10 cellular contexts compared by ENCODE assay signal in genomic region chr10:110903280-110904278, GRCh38. TPM values are rescaled to one million over a fixed set of nuclear protein-coding genes. Genes with fewer than 3 reads are reported as not detected.
A peak's percentile ranks its signal among the peaks of the same experiment; 100 is the strongest.
DNase-seq lines count a peak whose midpoint lies in the region; ATAC-seq and TF ChIP-seq lines count a peak whose summit lies in the region.
"Had no signal": no experiment of that assay in that cellular context is flagged by ENCODE, and none has a peak within 500 bp of the region (broad histone marks: within the 10 kb centered on the region; RNA-seq: fewer than 3 reads in every experiment).

No MANE protein-coding gene starts in this region.

- H3K27me3 ChIP-seq in CD8-positive, alpha-beta memory T cell (ENCODE audit: insufficient read depth, low read length, poor library complexity, severe bottlenecking) = no peaks in the 10 kb centered on the region
- H3K27me3 ChIP-seq in PC-9 (ENCODE audit: insufficient read depth, low read depth) = no peaks in the 10 kb centered on the region
- no peaks in the 10 kb centered on the region for H3K27me3 ChIP-seq in foreskin keratinocyte

- POLR2A ChIA-PET in CD8-positive, alpha-beta memory T cell (lab: Charles Lee) = interaction anchor here (1.6 to 2.0 kb wide), 2 partner anchors 14 to 15 kb away, joined by 4 to 6 read pairs; partner anchors contain the start of genes BBIP1 and SHOC2
- POLR2A ChIA-PET in PC-9 (lab: Charles Lee; ENCODE audit: unreplicated experiment) = no interaction called here

- H2AFZ ChIP-seq in PC-9 = no peak overlapping the region

- H3K79me2 ChIP-seq in PC-9 (ENCODE audit: low read depth) = no peaks in the 10 kb centered on the region

- CTCF ChIA-PET in CD8-positive, alpha-beta memory T cell (lab: Charles Lee) = interaction anchor here (1.2 to 2.2 kb wide), 2 partner anchors 9 to 100 kb away, joined by 3 to 8 read pairs; no protein-coding TSS in a partner anchor
- CTCF ChIA-PET in PC-9 (lab: Charles Lee) = no interaction called here

- no peaks in the 10 kb centered on the region for H4K20me1 ChIP-seq in PC-9 (ENCODE audit: insufficient read depth)

- no peak for DNase-seq in CD8-positive, alpha-beta memory T cell
- no peak for DNase-seq in PC-9
- DNase-seq in foreskin keratinocyte = no peak
- no peak for DNase-seq in COR-L47 (lab: John Stamatoyannopoulos, UW)
- DNase-seq in DMS79 (lab: John Stamatoyannopoulos, UW) = no peak
- DNase-seq in NCI-H748 treated with DMSO at 0.1 percent for 48 hours (lab: John Stamatoyannopoulos, UW) = no peak
- DNase-seq: DMS153, PC-3 had no signal

- no peaks in the 10 kb centered on the region for H3K9me3 ChIP-seq in CD8-positive, alpha-beta memory T cell (ENCODE audit: low read length)
- no peaks in the 10 kb centered on the region for H3K9me3 ChIP-seq in PC-9 (ENCODE audit: insufficient read depth, low read depth)

- H3K36me3 ChIP-seq in CD8-positive, alpha-beta memory T cell (ENCODE audit: insufficient read depth, low read length) = peaks cover 28% of the 10 kb centered on the region
- H3K36me3 ChIP-seq in PC-9 (ENCODE audit: low read depth) = no peaks in the 10 kb centered on the region

- peak overlapping the region in 7 of 8 donors; percentile 39 to 90 (median 64) for H3K27ac Mint-ChIP-seq in CD8-positive, alpha-beta memory T cell

- intact Hi-C loops in PC-9 (cut with micrococcal nuclease; ENCODE audit: unreplicated experiment) = no loop called here

- peaks cover 21% of the 10 kb centered on the region; the same call in 1 of the 2 replicates for H3F3A ChIP-seq in PC-9 (ENCODE audit: insufficient read depth, low read depth)

- TF ChIP-seq CTCF in PC-9 (conservative IDR thresholded peaks at IDR 0.05) (no peak), foreskin keratinocyte (conservative IDR thresholded peaks at IDR 0.05) (no peak)

- H3K4me1 Mint-ChIP-seq in CD8-positive, alpha-beta memory T cell = peaks cover 31 to 49% (median 38%) of the 10 kb centered on the region in 3 donors

- H3K4me2 ChIP-seq in PC-9 = no peak overlapping the region

- H3K27me3 Mint-ChIP-seq in CD8-positive, alpha-beta memory T cell = no peaks in the 10 kb centered on the region

- TSS peak; percentile 16 for BruUV-seq in PC-9 (replicated peaks; lab: Mats Ljungman, UMichigan)

- H3K4me3 ChIP-seq in CD8-positive, alpha-beta memory T cell (ENCODE audit: low read length) = no peak overlapping the region
- no peak overlapping the region for H3K4me3 ChIP-seq in PC-9

- H3K9me2 ChIP-seq in PC-9 (ENCODE audit: insufficient read depth) = no peaks in the 10 kb centered on the region

- no peaks in the 10 kb centered on the region for H3K9me3 Mint-ChIP-seq in CD8-positive, alpha-beta memory T cell

- ATAC-seq in GM21390 (IDR thresholded peaks at IDR 0.05; ENCODE audit: unreplicated experiment) = peak; percentile 61
- peak; percentile 20 for ATAC-seq in foreskin keratinocyte
- no peak for ATAC-seq in GM18907 (IDR thresholded peaks at IDR 0.05; ENCODE audit: unreplicated experiment)
- ATAC-seq: PC-3 had no signal

- H3K27ac ChIP-seq in CD8-positive, alpha-beta memory T cell (ENCODE audit: low read depth, low read length) = no peak overlapping the region
- peak overlapping the region; percentile 84 for H3K27ac ChIP-seq in PC-9
- no peak overlapping the region for H3K27ac ChIP-seq in foreskin keratinocyte

- peaks cover 0 to 66% (median 12%) of the 10 kb centered on the region in 3 donors for H3K36me3 Mint-ChIP-seq in CD8-positive, alpha-beta memory T cell

- no peak overlapping the region for H3K4me3 Mint-ChIP-seq in CD8-positive, alpha-beta memory T cell

- peaks cover 12% of the 10 kb centered on the region for H3K4me1 ChIP-seq in CD8-positive, alpha-beta memory T cell (ENCODE audit: insufficient read depth, low read length)
- H3K4me1 ChIP-seq in PC-9 (replicated peaks; ENCODE audit: insufficient read depth) (peaks cover 21% of the 10 kb centered on the region), foreskin keratinocyte (peaks cover 14% of the 10 kb centered on the region)

RNA-seq across cellular contexts. Expression of gene BBIP1, which starts 15.4 kb away (rescaled TPM):
- total RNA-seq in CD8-positive, alpha-beta memory T cell = 10 to 100 TPM; 36.4 to 41.1 TPM
- 34.9 TPM for polyA plus RNA-seq in CD8-positive, alpha-beta memory T cell
- total RNA-seq in PC-9 (2021) = 8.5 and 14.9 TPM in 2 replicates
- total RNA-seq in foreskin keratinocyte = 20.7 and 22.5 TPM in 2 replicates
- polyA plus RNA-seq in foreskin keratinocyte = 22.8 and 23.5 TPM in 2 replicates

RNA-seq across cellular contexts. Expression of gene SHOC2, which starts 15.8 kb away (rescaled TPM):
- 10 to 100 TPM; 57.4 to 63.1 TPM for total RNA-seq in CD8-positive, alpha-beta memory T cell
- polyA plus RNA-seq in CD8-positive, alpha-beta memory T cell = 57.5 TPM
- 14.2 and 20.2 TPM in 2 replicates for total RNA-seq in PC-9 (2021)
- total RNA-seq in foreskin keratinocyte = 29.0 and 30.5 TPM in 2 replicates
- 9.4 and 10.9 TPM in 2 replicates for polyA plus RNA-seq in foreskin keratinocyte

RNA-seq across cellular contexts. Expression of gene PDCD4, which starts 31.9 kb away (rescaled TPM):
- 10 to 100 TPM; 88.4 to 96.1 TPM for total RNA-seq in CD8-positive, alpha-beta memory T cell
- polyA plus RNA-seq in CD8-positive, alpha-beta memory T cell = 540 TPM
- total RNA-seq in PC-9 (2021) (92.4 and 96.4 TPM in 2 replicates), foreskin keratinocyte (48.2 and 59.2 TPM in 2 replicates)
- 39.8 and 43.8 TPM in 2 replicates for polyA plus RNA-seq in foreskin keratinocyte
